9 cellular contexts compared by ENCODE assay signal in the genomic region with DNA sequence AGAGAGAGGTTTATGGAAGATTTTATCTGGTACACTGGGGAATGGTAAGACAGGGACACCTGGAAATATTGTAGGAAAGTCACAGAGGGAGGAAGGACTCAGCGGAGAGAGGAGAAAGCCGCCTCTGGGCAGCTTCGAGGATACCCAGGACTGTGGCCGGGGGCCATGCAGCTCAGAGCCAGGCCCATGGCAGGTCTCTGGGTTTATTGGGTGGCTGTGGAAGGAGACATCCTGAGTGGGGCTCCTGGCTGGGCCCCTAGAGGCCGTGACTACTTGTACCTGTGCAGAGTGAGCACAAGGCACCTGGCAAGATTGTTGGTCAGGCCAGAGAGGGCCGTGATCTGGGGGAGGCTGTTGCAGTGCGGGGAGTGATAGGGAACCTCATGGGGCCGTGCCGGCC. TPM values are rescaled to one million over a fixed set of nuclear protein-coding genes. Genes with fewer than 3 reads are reported as not detected.
A peak's percentile ranks its signal among the peaks of the same experiment; 100 is the strongest.
DNase-seq lines count a peak whose midpoint lies in the region; ATAC-seq and TF ChIP-seq lines count a peak whose summit lies in the region.
"Had no signal": no experiment of that assay in that cellular context is flagged by ENCODE, and none has a peak within 500 bp of the region (broad histone marks: within the 10 kb centered on the region; RNA-seq: fewer than 3 reads in every experiment).

No MANE protein-coding gene starts in this region.

- H3K36me3 ChIP-seq in adipocyte (ENCODE audit: control insufficient read depth, insufficient read depth, low read length, severe bottlenecking) (peaks cover 7% of the 10 kb centered on the region), suprapubic skin (peaks cover 11% of the 10 kb centered on the region)

- no peak for TF ChIP-seq EP300 in suprapubic skin (IDR thresholded peaks at IDR 0.05)

- TF ChIP-seq POLR2A in suprapubic skin (IDR thresholded peaks at IDR 0.05), result no peak

- no peak for DNase-seq in activated T-cell treated with anti-CD3 and anti-CD28 coated beads, Interleukin-2, amount 50 U/mL, for 72 hours
- DNase-seq in activated T-cell treated with anti-CD3 and anti-CD28 coated beads, Interleukin-2, amount 50 U/mL, for 1 hour, result no peak
- DNase-seq in adipocyte (ENCODE audit: low read depth), result no peak
- DNase-seq in suprapubic skin (ENCODE audit: low spot score in 2 of 2), result no peak
- no peak for DNase-seq in NCI-H2196 (lab: John Stamatoyannopoulos, UW; ENCODE audit: unreplicated experiment)
- DNase-seq: NCI-H1436 had no signal

- H3K27ac Mint-ChIP-seq in activated T-cell treated with anti-CD3 and anti-CD28 coated beads, Interleukin-2, amount 50 U/mL, for 72 hours, result peak overlapping the region; percentile 93

- H3K27ac ChIP-seq in layer of hippocampus (ENCODE audit: low read depth, low read length) (peak overlapping the region; percentile 88), suprapubic skin (peak overlapping the region; percentile 30)

- no peaks in the 10 kb centered on the region for H3K27me3 Mint-ChIP-seq in activated T-cell treated with anti-CD3 and anti-CD28 coated beads, Interleukin-2, amount 50 U/mL, for 72 hours (ENCODE audit: low read depth)

- 79% methylated on average over 9 of the region's 9 CpGs for WGBS in suprapubic skin

- H3K9ac ChIP-seq in adipocyte (ENCODE audit: low read length), result peak overlapping the region; percentile 96

- peaks cover 2 to 9% of the 10 kb centered on the region in 2 donors for H3K36me3 Mint-ChIP-seq in activated T-cell treated with anti-CD3 and anti-CD28 coated beads, Interleukin-2, amount 50 U/mL, for 72 hours (ENCODE audit: insufficient read depth in 2 of 2)

- H3K4me3 ChIP-seq in adipocyte (ENCODE audit: low read length), result peak overlapping the region; percentile 89
- H3K4me3 ChIP-seq in suprapubic skin, result peak overlapping the region; percentile 100

- no peak for ATAC-seq in activated T-cell treated with anti-CD3 and anti-CD28 coated beads, Interleukin-2, amount 50 U/mL, for 72 hours (replicated peaks in 1 of 2)
- ATAC-seq in activated CD4-positive, CD25-positive, alpha-beta regulatory T cell treated with anti-CD3 and anti-CD28 coated beads, Interleukin-2, amount 50 U/mL, for 24 hours, result no peak
- ATAC-seq in HG02610 (IDR thresholded peaks at IDR 0.05; ENCODE audit: unreplicated experiment), result no peak

- H3K4me1 ChIP-seq in adipocyte (ENCODE audit: control insufficient read depth, insufficient read depth, low read length) (peaks cover 64% of the 10 kb centered on the region), suprapubic skin (peaks cover 85% of the 10 kb centered on the region)

- peak overlapping the region; percentile 96 to 99 for H3K4me3 Mint-ChIP-seq in activated T-cell treated with anti-CD3 and anti-CD28 coated beads, Interleukin-2, amount 50 U/mL, for 72 hours

- H3K4me1 Mint-ChIP-seq in activated T-cell treated with anti-CD3 and anti-CD28 coated beads, Interleukin-2, amount 50 U/mL, for 72 hours (ENCODE audit: low read depth), result peaks cover 64% of the 10 kb centered on the region

- TF ChIP-seq CTCF in suprapubic skin (IDR thresholded peaks at IDR 0.05), result no peak

- H3K9me3 ChIP-seq in adipocyte (ENCODE audit: control insufficient read depth, low read length) (no peaks in the 10 kb centered on the region), suprapubic skin (no peaks in the 10 kb centered on the region)

- no peaks in the 10 kb centered on the region for H3K9me3 Mint-ChIP-seq in activated T-cell treated with anti-CD3 and anti-CD28 coated beads, Interleukin-2, amount 50 U/mL, for 72 hours

- H3K27me3 ChIP-seq in adipocyte (replicated peaks; ENCODE audit: control insufficient read depth, insufficient read depth, low read length), result no peaks in the 10 kb centered on the region
- H3K27me3 ChIP-seq in layer of hippocampus (ENCODE audit: control insufficient read depth, insufficient read depth, low read length), result no peaks in the 10 kb centered on the region
- H3K27me3 ChIP-seq in suprapubic skin, result no peaks in the 10 kb centered on the region

RNA-seq across cellular contexts. Expression of a gene that starts 3.4 kb away (rescaled TPM):
- 100 to 1,000 TPM; 219 to 252 TPM for total RNA-seq in activated T-cell treated with anti-CD3 and anti-CD28 coated beads, Interleukin-2, amount 50 U/mL, for 72 hours
- total RNA-seq in suprapubic skin, result 10 to 100 TPM; 41.5 to 75.4 (median 49.2) TPM

RNA-seq across cellular contexts. Expression of a gene that starts 9.4 kb away (rescaled TPM):
- total RNA-seq in activated T-cell treated with anti-CD3 and anti-CD28 coated beads, Interleukin-2, amount 50 U/mL, for 72 hours, result 10 to 100 TPM; 13.6 to 17.7 TPM
- total RNA-seq in suprapubic skin, result 10 to 100 TPM; 27.8 to 40.3 (median 34.0) TPM

RNA-seq across cellular contexts. Expression of a gene that starts 27.1 kb away (rescaled TPM):
- 100 to 1,000 TPM in 1 of 2 donors, 10 to 100 TPM in 1; 96.5 to 107 TPM for total RNA-seq in activated T-cell treated with anti-CD3 and anti-CD28 coated beads, Interleukin-2, amount 50 U/mL, for 72 hours
- total RNA-seq in suprapubic skin, result 100 to 1,000 TPM in 2 of 4 donors, 10 to 100 TPM in 2; 66.8 to 154 (median 97.5) TPM

RNA-seq across cellular contexts. Expression of a gene that starts 27.4 kb away (rescaled TPM):
- 1,000 to 10,000 TPM; 1,293 to 1,490 TPM for total RNA-seq in activated T-cell treated with anti-CD3 and anti-CD28 coated beads, Interleukin-2, amount 50 U/mL, for 72 hours
- 1,000 to 10,000 TPM; 1,802 to 3,909 (median 2,793) TPM for total RNA-seq in suprapubic skin

RNA-seq across cellular contexts. Expression of a gene that starts 39.1 kb away (rescaled TPM):
- total RNA-seq in activated T-cell treated with anti-CD3 and anti-CD28 coated beads, Interleukin-2, amount 50 U/mL, for 72 hours, result under 1 TPM; 0.02 to 0.14 TPM
- under 1 TPM in 3 of 4 donors, not detected in 1; 0.08 to 0.30 (median 0.26) TPM for total RNA-seq in suprapubic skin
